Comparison of ENCODE assay signal across 10 cellular contexts in genomic region chr10:68135922-68136718, GRCh38. TPM values are rescaled to one million over a fixed set of nuclear protein-coding genes. Genes with fewer than 3 reads are reported as not detected.
DNase-seq lines count a peak whose midpoint lies in the region; ATAC-seq and TF ChIP-seq lines count a peak whose summit lies in the region.
"Had no signal": no experiment of that assay in that cellular context is flagged by ENCODE, and none has a peak within 500 bp of the region (broad histone marks: within the 10 kb centered on the region; RNA-seq: fewer than 3 reads in every experiment).

No MANE protein-coding gene starts in this region.

- ATAC-seq in HG03439 (IDR thresholded peaks at IDR 0.05; ENCODE audit: unreplicated experiment), result no peak

- WGBS in mesendoderm (ENCODE audit: extremely low coverage, insufficient coverage, low lambda C conversion rate), result no CpG with 5 or more reads among the region's 7 CpGs
- 76 to 90% (median 85%) methylated on average over 7 of the region's 7 CpGs for WGBS in spleen, 5 donors

- no peaks in the 10 kb centered on the region for H3K79me1 ChIP-seq in mesendoderm (ENCODE audit: low read length)

- no peak overlapping the region for H3K56ac ChIP-seq in mesendoderm (ENCODE audit: low read length)

- no peak overlapping the region for H3K18ac ChIP-seq in mesendoderm (ENCODE audit: low read length)

- H4K5ac ChIP-seq in mesendoderm (ENCODE audit: low read length), result no peak overlapping the region

- H3K9me3 ChIP-seq in MG63, result no peaks in the 10 kb centered on the region
- no peaks in the 10 kb centered on the region for H3K9me3 ChIP-seq in spleen
- H3K9me3 ChIP-seq: lower lobe of right lung had no signal

- no peaks in the 10 kb centered on the region for H3K4me1 ChIP-seq in mesendoderm (ENCODE audit: control insufficient read depth, low read depth, low read length)
- H3K4me1 ChIP-seq in spleen, result no peaks in the 10 kb centered on the region
- H3K4me1 ChIP-seq: lower lobe of right lung had no signal

- H3K23ac ChIP-seq in mesendoderm (ENCODE audit: low read length), result no peak overlapping the region

- H3K36me3 ChIP-seq in MG63 (peaks cover 40% of the 10 kb centered on the region), mesendoderm (ENCODE audit: control insufficient read depth, insufficient read depth, low read length) (no peaks in the 10 kb centered on the region), spleen (no peaks in the 10 kb centered on the region)
- H3K36me3 ChIP-seq: lower lobe of right lung had no signal

- H2BK15ac ChIP-seq in mesendoderm (replicated peaks; ENCODE audit: low read depth), result no peak overlapping the region

- H3K4me3 ChIP-seq in AG10803 (ENCODE audit: low read length), result peak overlapping the region; percentile 6
- no peak overlapping the region for H3K4me3 ChIP-seq in MG63
- H3K4me3 ChIP-seq in mesendoderm (ENCODE audit: low read length), result no peak overlapping the region
- no peak overlapping the region for H3K4me3 ChIP-seq in spleen
- H3K4me3 ChIP-seq: lower lobe of right lung had no signal

- H2BK5ac ChIP-seq in mesendoderm (ENCODE audit: low read length), result no peak overlapping the region

- TF ChIP-seq CTCF in AG10803 (conservative IDR thresholded peaks at IDR 0.05; ENCODE audit: low read length), result no peak
- no peak for TF ChIP-seq CTCF in spleen (IDR thresholded peaks at IDR 0.05 in 8 of 11, conservative IDR thresholded peaks at IDR 0.05 in 3 of 11)

- H4K8ac ChIP-seq in mesendoderm (ENCODE audit: low read depth, low read length), result no peak overlapping the region

- DNase-seq in AG10803 (ENCODE audit: low read depth), result peak; percentile 95
- peak; percentile 94 for DNase-seq in MG63
- DNase-seq in dermis microvascular lymphatic vessel endothelial cell (ENCODE audit: low read depth in 2 of 2), result peak; percentile 14 to 86
- DNase-seq in mesendoderm, result peak; percentile 57
- DNase-seq in stimulated activated CD4-positive, alpha-beta T cell treated with anti-CD3 and anti-CD28 coated beads, Interleukin-1b, Interleukin-23, amount 100 ng/mL, for 48 hours, result no peak
- no peak for DNase-seq in spleen
- DNase-seq in NCI-H1105 (lab: John Stamatoyannopoulos, UW), result no peak
- DNase-seq: activated T-cell treated with anti-CD3 and anti-CD28 coated beads, Interleukin-2, amount 50 U/mL, for 48 hours; lower lobe of right lung had no signal

- no peak for TF ChIP-seq POLR2A in spleen (IDR thresholded peaks at IDR 0.05)

- intact Hi-C loops in spleen (cut with DNase I; ENCODE audit: low total_unique reads), result no loop called here

- no peak overlapping the region for H3K9ac ChIP-seq in mesendoderm (ENCODE audit: low read length)

- no peak overlapping the region for H2BK120ac ChIP-seq in mesendoderm (ENCODE audit: low read depth, low read length)

- no peak overlapping the region for H3K4ac ChIP-seq in mesendoderm (ENCODE audit: low read depth, low read length)

- H3K27me3 ChIP-seq in MG63 (no peaks in the 10 kb centered on the region), mesendoderm (ENCODE audit: insufficient read depth, low read length, poor library complexity) (no peaks in the 10 kb centered on the region), spleen (replicated peaks in 1 of 7) (no peaks in the 10 kb centered on the region)

- H3K27ac ChIP-seq in mesendoderm (ENCODE audit: low read depth, low read length) (no peak overlapping the region), spleen (no peak overlapping the region)
- H3K27ac ChIP-seq: lower lobe of right lung had no signal

- no peak overlapping the region for H2AK5ac ChIP-seq in mesendoderm (ENCODE audit: low read length)

- H3K4me2 ChIP-seq in mesendoderm (ENCODE audit: low read length), result no peak overlapping the region

- H3K79me2 ChIP-seq in mesendoderm (ENCODE audit: control insufficient read depth, insufficient read depth, low read length), result no peaks in the 10 kb centered on the region

RNA-seq across cellular contexts. Expression of gene MYPN, which starts 26.8 kb away (rescaled TPM):
- total RNA-seq in MG63 (2014; rRNA removed; shearing (Covaris generic); ENCODE audit: low replicate concordance), result 28.9 and 31.3 TPM in 2 replicates
- total RNA-seq in dermis microvascular lymphatic vessel endothelial cell (under 0.01 TPM in 1 of 2 replicates, not detected in the other), spleen (under 1 TPM in 3 of 7 donors, not detected in 4; 0.06 to 0.94 (median 0.10) TPM)
- polyA plus RNA-seq in mesendoderm (2013, experiment 1 of 2), result under 0.01 TPM
- 0.01 TPM for polyA plus RNA-seq in mesendoderm (2013, experiment 2 of 2)
- under 1 TPM in 2 of 3 donors, not detected in 1; 0.03 to 0.04 TPM for polyA plus RNA-seq in spleen
- total RNA-seq: lower lobe of right lung had no signal

Comparison
In these comparisons a context has a peak if more than half of its experiments do, and no peak if none do; other contexts are left out.
1. DNase-seq: peak in AG10803 (single experiment), MG63 (single experiment), dermis microvascular lymphatic vessel endothelial cell (2 of 2) and mesendoderm (single experiment); none in stimulated activated CD4-positive, alpha-beta T cell treated with anti-CD3 and anti-CD28 coated beads, Interleukin-1b, Interleukin-23, amount 100 ng/mL, for 48 hours (single experiment), spleen (single experiment) and NCI-H1105 (single experiment).
2. RNA of gene MYPN, which starts 26.8 kb away (total RNA-seq): 28.9 to 31.3 TPM in MG63; 0.06 to 0.94 TPM in spleen and under 0.01 TPM in dermis microvascular lymphatic vessel endothelial cell; every median in the first group is over 10 times any median in the second.